In genomic region chrX:2889045-2889605, GRCh38 we compare ENCODE assay signal across 8 cellular contexts. TPM values are rescaled to one million over a fixed set of nuclear protein-coding genes. Genes with fewer than 3 reads are reported as not detected.
DNase-seq lines count a peak whose midpoint lies in the region; ATAC-seq, FAIRE-seq and TF ChIP-seq lines count a peak whose summit lies in the region.
"Had no signal": no experiment of that assay in that cellular context is flagged by ENCODE, and none has a peak within 500 bp of the region (broad histone marks: within the 10 kb centered on the region; RNA-seq: fewer than 3 reads in every experiment).

No MANE protein-coding gene starts in this region.

- TF ChIP-seq CTCF in HFFc6 (IDR thresholded peaks at IDR 0.05) (no peak), stomach (IDR thresholded peaks at IDR 0.05) (no peak)
- TF ChIP-seq CTCF in activated CD8-positive, alpha-beta T cell treated with anti-CD3 and anti-CD28 coated beads for 36 hours (IDR thresholded peaks at IDR 0.05), result no peak

- TF ChIP-seq EP300 in stomach (IDR thresholded peaks at IDR 0.05), result no peak

- H3K27ac Mint-ChIP-seq in HFFc6, result no peak overlapping the region
- H3K27ac Mint-ChIP-seq in activated CD8-positive, alpha-beta T cell treated with anti-CD3 and anti-CD28 coated beads for 36 hours, result no peak overlapping the region

- peak overlapping the region; percentile 92 for H3K4me3 Mint-ChIP-seq in HFFc6
- H3K4me3 Mint-ChIP-seq in activated CD8-positive, alpha-beta T cell treated with anti-CD3 and anti-CD28 coated beads for 36 hours, result peak overlapping the region; percentile 72

- intact Hi-C loops in activated CD8-positive, alpha-beta T cell treated with anti-CD3 and anti-CD28 coated beads for 36 hours (cut with micrococcal nuclease), result no loop called here
- intact Hi-C loops in stomach (cut with DNase I; ENCODE audit: low total_unique reads), result no loop called here

- ATAC-seq in activated CD8-positive, alpha-beta T cell treated with anti-CD3 and anti-CD28 coated beads for 36 hours, result no peak

- no peaks in the 10 kb centered on the region for H3K9me3 ChIP-seq in stomach

- CTCF ChIA-PET in activated CD8-positive, alpha-beta T cell treated with anti-CD3 and anti-CD28 coated beads for 36 hours (lab: Charles Lee), result no interaction called here

- H3K27me3 Mint-ChIP-seq in HFFc6 (ENCODE audit: insufficient read depth), result peaks cover 4% of the 10 kb centered on the region
- H3K27me3 Mint-ChIP-seq in activated CD8-positive, alpha-beta T cell treated with anti-CD3 and anti-CD28 coated beads for 36 hours, result peaks cover 3% of the 10 kb centered on the region

- peak overlapping the region; percentile 32 to 44 (median 38) for H3K4me3 ChIP-seq in stomach

- DNase-seq in HFFc6, result no peak
- no peak for DNase-seq in activated CD8-positive, alpha-beta T cell treated with anti-CD3 and anti-CD28 coated beads for 36 hours
- peak; percentile 49 for DNase-seq in islet precursor cell
- DNase-seq in stomach, result no peak
- DNase-seq in NCI-H1417 (lab: John Stamatoyannopoulos, UW), result no peak
- DNase-seq in NCI-H146 treated with DMSO at 0.1 percent for 48 hours (lab: John Stamatoyannopoulos, UW; ENCODE audit: unreplicated experiment), result no peak
- DNase-seq in GM12891 (ENCODE audit: insufficient read length, low spot score), result no peak
- DNase-seq: foreskin melanocyte had no signal

- TF ChIP-seq POLR2A in stomach (IDR thresholded peaks at IDR 0.05) (no peak), GM12891 (IDR thresholded peaks at IDR 0.05; ENCODE audit: low read depth, low read length) (no peak)

- peaks cover 23% of the 10 kb centered on the region for H3K4me1 Mint-ChIP-seq in HFFc6 (ENCODE audit: low read depth)
- H3K4me1 Mint-ChIP-seq in activated CD8-positive, alpha-beta T cell treated with anti-CD3 and anti-CD28 coated beads for 36 hours (ENCODE audit: low read depth), result peaks cover 9% of the 10 kb centered on the region

- POLR2A ChIA-PET in activated CD8-positive, alpha-beta T cell treated with anti-CD3 and anti-CD28 coated beads for 36 hours (lab: Charles Lee), result no interaction called here

- no peaks in the 10 kb centered on the region for H3K9me3 Mint-ChIP-seq in HFFc6
- no peaks in the 10 kb centered on the region for H3K9me3 Mint-ChIP-seq in activated CD8-positive, alpha-beta T cell treated with anti-CD3 and anti-CD28 coated beads for 36 hours

- H3K27ac ChIP-seq in stomach, result peak overlapping the region in 4 of 5 donors; percentile 20 to 74 (median 48)

- FAIRE-seq in GM12891 (lab: Jason Lieb, UNC), result no peak

- no peaks in the 10 kb centered on the region for H3K36me3 Mint-ChIP-seq in HFFc6 (ENCODE audit: low read depth)
- no peaks in the 10 kb centered on the region for H3K36me3 Mint-ChIP-seq in activated CD8-positive, alpha-beta T cell treated with anti-CD3 and anti-CD28 coated beads for 36 hours (ENCODE audit: low read depth)

- 28 to 51% (median 43%) methylated on average over 11 of the region's 11 CpGs for WGBS in stomach, 5 donors

- no peaks in the 10 kb centered on the region for H3K36me3 ChIP-seq in stomach

- peaks cover 0 to 29% (median 16%) of the 10 kb centered on the region in 4 donors for H3K4me1 ChIP-seq in stomach

- H3K27me3 ChIP-seq in stomach, result no peaks in the 10 kb centered on the region

TF ChIP-seq in GM12891, 5 proteins besides CTCF, POLR2A, EP300 and RAD21:
- no peak for TF ChIP-seq POLR2AphosphoS5 (IDR thresholded peaks at IDR 0.05; ENCODE audit: low read depth, low read length)

RNA-seq across cellular contexts. Expression of gene ARSD, which starts 40.0 kb away (rescaled TPM):
- 10 to 100 TPM in 3 of 6 experiments, 1 to 10 TPM in 3; 8.3 to 13.4 (median 10.4) TPM for total RNA-seq in HFFc6 (2021; fragmentation: NEBNext Ultra II Directional; extraction: Animal tissue kit (Norgen Biotek cat#: 25700))
- 1 to 10 TPM in 1 of 2 experiments, under 1 TPM in 1; 0.98 to 1.2 TPM for total RNA-seq in activated CD8-positive, alpha-beta T cell treated with anti-CD3 and anti-CD28 coated beads for 36 hours
- 10 to 100 TPM; 13.4 to 69.3 (median 45.2) TPM for total RNA-seq in stomach
- 10 to 100 TPM; 13.6 to 20.5 (median 13.9) TPM for polyA plus RNA-seq in stomach
- 0.23 TPM for polyA plus RNA-seq in GM12891 (2012; ENCODE audit: low read depth, missing spikeins)

Comparison
In these comparisons a context has a peak if more than half of its experiments do, and no peak if none do; other contexts are left out.
1. RNA of gene ARSD, which starts 40.0 kb away (total RNA-seq): 13.4 to 69.3 TPM in stomach and 8.3 to 13.4 TPM in HFFc6; 0.98 to 1.2 TPM in activated CD8-positive, alpha-beta T cell treated with anti-CD3 and anti-CD28 coated beads for 36 hours; every median in the first group is over 4 times any median in the second.